1 cellular context compared by ENCODE assay signal in the genomic region with DNA sequence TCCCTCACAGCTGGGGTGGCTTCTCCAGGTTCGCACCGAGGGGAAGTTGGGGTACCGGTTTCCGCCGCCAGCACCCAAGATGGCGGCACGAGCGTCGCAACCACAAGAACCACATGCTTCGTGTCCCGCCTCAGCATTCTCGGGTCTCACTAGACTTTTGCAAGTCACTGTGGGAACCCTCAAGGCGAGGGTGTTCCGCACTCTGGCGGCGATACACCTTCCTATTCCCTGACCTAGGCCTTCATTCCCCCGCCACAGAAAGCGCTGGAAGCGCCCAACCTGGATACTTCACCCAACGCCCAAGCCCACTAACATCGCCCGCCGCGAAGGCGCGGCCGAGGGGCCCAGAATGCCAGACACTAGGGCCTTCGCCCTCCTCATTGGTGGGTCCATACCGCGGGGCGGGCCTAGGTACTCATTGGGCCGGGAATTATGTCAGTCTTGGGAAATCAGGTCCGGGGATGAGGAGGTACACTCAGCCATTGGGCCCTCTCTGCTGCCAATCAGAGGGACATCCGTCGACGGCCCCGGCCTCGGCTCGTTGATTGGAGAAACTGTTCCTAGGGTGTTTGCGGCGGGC.
TF ChIP-seq lines count a peak whose summit lies in the region.

No MANE protein-coding gene starts in this region.

TF ChIP-seq in HCT116, 20 proteins besides CTCF, POLR2A, EP300 and RAD21 (continued from another document):
- TF ChIP-seq, protein P1, sequence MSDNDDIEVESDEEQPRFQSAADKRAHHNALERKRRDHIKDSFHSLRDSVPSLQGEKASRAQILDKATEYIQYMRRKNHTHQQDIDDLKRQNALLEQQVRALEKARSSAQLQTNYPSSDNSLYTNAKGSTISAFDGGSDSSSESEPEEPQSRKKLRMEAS (IDR thresholded peaks at IDR 0.05) = peak; percentile 99
TF ChIP-seq in HCT116: peak in this region for 5.
